Comparison of ENCODE assay signal across 10 cellular contexts in the genomic region with DNA sequence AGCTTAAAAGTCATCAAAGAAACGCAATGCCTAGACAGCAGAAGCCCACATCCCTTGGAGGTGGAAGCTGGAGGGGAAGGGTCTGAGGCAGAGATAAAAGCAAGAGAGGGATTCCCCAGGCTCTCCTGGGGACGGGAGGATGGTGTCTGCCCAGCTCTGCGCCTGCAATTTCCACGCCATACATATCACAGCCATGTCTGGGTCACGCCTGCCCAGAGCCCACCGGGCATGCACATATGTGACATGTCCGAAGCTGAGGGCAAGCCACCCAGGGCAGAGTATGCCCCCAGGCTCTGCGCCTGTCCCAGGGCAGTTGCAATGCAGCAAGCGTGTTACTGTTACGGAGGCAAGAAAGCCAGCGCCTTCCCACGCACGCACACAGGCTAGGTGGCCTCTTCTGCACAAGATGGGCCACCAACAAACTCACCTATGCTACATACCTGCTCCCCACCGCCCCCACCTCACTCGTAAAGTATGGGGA. TPM values are rescaled to one million over a fixed set of nuclear protein-coding genes. Genes with fewer than 3 reads are reported as not detected.
DNase-seq lines count a peak whose midpoint lies in the region; ATAC-seq, FAIRE-seq and TF ChIP-seq lines count a peak whose summit lies in the region.
"Had no signal": no experiment of that assay in that cellular context is flagged by ENCODE, and none has a peak within 500 bp of the region (broad histone marks: within the 10 kb centered on the region; RNA-seq: fewer than 3 reads in every experiment).

No MANE protein-coding gene starts in this region.

- H3K4me3 Mint-ChIP-seq in WTC11 (peak overlapping the region; percentile 86), HFFc6 (no peak overlapping the region), immature natural killer cell (no peak overlapping the region)

- TF ChIP-seq EP300 in A549 (IDR thresholded peaks at IDR 0.05) = no peak

- CTCF ChIA-PET in A549 (lab: Yijun Ruan, JAX) (no interaction called here), WTC11 (lab: Charles Lee) (interaction anchor here (0.5 to 0.9 kb wide), 3 partner anchors 73 to 1181 kb away, joined by 3 to 5 read pairs (median 4); no protein-coding TSS in a partner anchor)

- peak overlapping the region; percentile 75 for H3K4me2 ChIP-seq in A549

- TF ChIP-seq CTCF in A549 (IDR thresholded peaks at IDR 0.05) = no peak
- no peak for TF ChIP-seq CTCF in WTC11 (IDR thresholded peaks at IDR 0.05)
- TF ChIP-seq CTCF in HFFc6 (IDR thresholded peaks at IDR 0.05) = no peak

- peaks cover 16% of the 10 kb centered on the region for H3K36me3 Mint-ChIP-seq in WTC11
- H3K36me3 Mint-ChIP-seq in HFFc6 (ENCODE audit: low read depth) = no peaks in the 10 kb centered on the region; the same call in 1 of the 2 replicates
- no peaks in the 10 kb centered on the region for H3K36me3 Mint-ChIP-seq in immature natural killer cell

- DNase-seq in A549 (ENCODE audit: low read depth in 1 of 2, low spot score in 1 of 2) (peak in 1 of 2 experiments; percentile 0), WTC11 (ENCODE audit: low spot score) (peak; percentile 12), posterior vena cava (ENCODE audit: low spot score) (peak; percentile 58), HFFc6 (no peak), frontal cortex (ENCODE audit: low spot score in 2 of 2) (no peak), immature natural killer cell (no peak)
- DNase-seq: adrenal gland, BE2C had no signal

- H3K4me3 ChIP-seq in A549 = no peak overlapping the region
- peak overlapping the region; percentile 85 for H3K4me3 ChIP-seq in iPS-15b (ENCODE audit: low read depth, low read length)

- POLR2A ChIA-PET in A549 (lab: Yijun Ruan, JAX) = no interaction called here
- POLR2A ChIA-PET in WTC11 (lab: Charles Lee) = no interaction called here

- 4% methylated on average over 11 of the region's 15 CpGs for WGBS in A549 (ENCODE audit: missing lambda C conversion rate)

- H3K27ac Mint-ChIP-seq in WTC11 (no peak overlapping the region), HFFc6 (no peak overlapping the region), immature natural killer cell (no peak overlapping the region)

- no peaks in the 10 kb centered on the region for H3K36me3 ChIP-seq in iPS-15b (ENCODE audit: control insufficient read depth, insufficient read depth, low read length)
- H3K36me3 ChIP-seq: adrenal gland, BE2C had no signal

- no peak for FAIRE-seq in A549 (lab: Jason Lieb, UNC)
- no peak for FAIRE-seq in frontal cortex (lab: Jason Lieb, UNC)

- H3K9ac ChIP-seq in iPS-15b (ENCODE audit: low read depth, low read length) = peak overlapping the region; percentile 72

- H3K27ac ChIP-seq in A549 = no peak overlapping the region
- H3K27ac ChIP-seq: adrenal gland had no signal

- H3K9me3 Mint-ChIP-seq in WTC11 (no peaks in the 10 kb centered on the region), HFFc6 (no peaks in the 10 kb centered on the region), immature natural killer cell (peaks cover 0 to 2% (median 0%) of the 10 kb centered on the region in 6 donors)

- no peaks in the 10 kb centered on the region for H3K27me3 Mint-ChIP-seq in WTC11 (ENCODE audit: low read depth)
- H3K27me3 Mint-ChIP-seq in HFFc6 (ENCODE audit: insufficient read depth) = peaks cover 4% of the 10 kb centered on the region
- peaks cover 2 to 18% (median 8%) of the 10 kb centered on the region in 3 donors for H3K27me3 Mint-ChIP-seq in immature natural killer cell (ENCODE audit: low read depth in 3 of 3)

- TF ChIP-seq RAD21 in A549 (conservative IDR thresholded peaks at IDR 0.05 in 1 of 2, IDR thresholded peaks at IDR 0.05 in 1 of 2) = no peak

- H3K27me3 ChIP-seq in iPS-15b (ENCODE audit: control insufficient read depth, insufficient read depth, low read length) = no peaks in the 10 kb centered on the region
- H3K27me3 ChIP-seq: BE2C had no signal

- intact Hi-C loops in posterior vena cava (cut with DNase I) = no loop called here

- H3K4me1 ChIP-seq in A549 = no peaks in the 10 kb centered on the region
- peaks cover 12% of the 10 kb centered on the region for H3K4me1 ChIP-seq in iPS-15b (ENCODE audit: control insufficient read depth, insufficient read depth, low read length)
- H3K4me1 ChIP-seq: adrenal gland, BE2C had no signal

- no peak for TF ChIP-seq POLR2A in A549 (IDR thresholded peaks at IDR 0.05; ENCODE audit: low read length)

- ATAC-seq in A549 (peak; percentile 37 to 65; a peak in 3 of 6 replicates), WTC11 (no peak), HG03045 (IDR thresholded peaks at IDR 0.05; ENCODE audit: unreplicated experiment) (no peak)

- H3K9me3 ChIP-seq in A549 (no peaks in the 10 kb centered on the region), iPS-15b (ENCODE audit: control insufficient read depth, insufficient read depth, low read length) (no peaks in the 10 kb centered on the region)
- H3K9me3 ChIP-seq: adrenal gland, BE2C had no signal

- H3K4me1 Mint-ChIP-seq in WTC11 = peaks cover 32% of the 10 kb centered on the region
- H3K4me1 Mint-ChIP-seq in HFFc6 (ENCODE audit: low read depth) = no peaks in the 10 kb centered on the region
- H3K4me1 Mint-ChIP-seq in immature natural killer cell = no peaks in the 10 kb centered on the region

TF ChIP-seq in A549, 52 proteins besides CTCF, POLR2A, EP300 and RAD21 (continues in another document):
- TF ChIP-seq, protein P1, sequence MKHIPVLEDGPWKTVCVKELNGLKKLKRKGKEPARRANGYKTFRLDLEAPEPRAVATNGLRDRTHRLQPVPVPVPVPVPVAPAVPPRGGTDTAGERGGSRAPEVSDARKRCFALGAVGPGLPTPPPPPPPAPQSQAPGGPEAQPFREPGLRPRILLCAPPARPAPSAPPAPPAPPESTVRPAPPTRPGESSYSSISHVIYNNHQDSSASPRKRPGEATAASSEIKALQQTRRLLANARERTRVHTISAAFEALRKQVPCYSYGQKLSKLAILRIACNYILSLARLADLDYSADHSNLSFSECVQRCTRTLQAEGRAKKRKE (CRISPR knock-in tag; IDR thresholded peaks at IDR 0.05; ENCODE audit: low read depth) = no peak
- no peak for TF ChIP-seq HEYL (CRISPR knock-in tag; IDR thresholded peaks at IDR 0.05)
- TF ChIP-seq ZNF302 (CRISPR knock-in tag; IDR thresholded peaks at IDR 0.05) = no peak
- no peak for TF ChIP-seq ZC3H11A (IDR thresholded peaks at IDR 0.05)
- no peak for TF ChIP-seq ELK1 (IDR thresholded peaks at IDR 0.05; ENCODE audit: low read depth, low read length)
- no peak for TF ChIP-seq ZSCAN20 (CRISPR knock-in tag; IDR thresholded peaks at IDR 0.05)
- TF ChIP-seq CBX2 (IDR thresholded peaks at IDR 0.05; ENCODE audit: borderline replicate concordance, low read depth) = no peak
- no peak for TF ChIP-seq HOXB13 (CRISPR knock-in tag; IDR thresholded peaks at IDR 0.05; ENCODE audit: low read depth)
- no peak for TF ChIP-seq JUN (IDR thresholded peaks at IDR 0.05)
- no peak for TF ChIP-seq BHLHE40 (IDR thresholded peaks at IDR 0.05; ENCODE audit: low read depth, low read length)

TF ChIP-seq in WTC11, 78 proteins besides CTCF, POLR2A, EP300 and RAD21 (continues in another document):
- TF ChIP-seq OVOL2 (CRISPR knock-in tag; IDR thresholded peaks at IDR 0.05; ENCODE audit: borderline replicate concordance) = no peak
- TF ChIP-seq NFE2L1 (CRISPR knock-in tag; IDR thresholded peaks at IDR 0.05) = no peak
- TF ChIP-seq SP1 (CRISPR knock-in tag; conservative IDR thresholded peaks at IDR 0.05) = no peak
- TF ChIP-seq ZMAT4 (CRISPR knock-in tag; IDR thresholded peaks at IDR 0.05) = no peak
- TF ChIP-seq ZNF671 (CRISPR knock-in tag; IDR thresholded peaks at IDR 0.05) = no peak
- TF ChIP-seq RORB (CRISPR knock-in tag; IDR thresholded peaks at IDR 0.05) = no peak
- TF ChIP-seq ATF6 (CRISPR knock-in tag; IDR thresholded peaks at IDR 0.05) = no peak
- TF ChIP-seq EMX1 (CRISPR knock-in tag; IDR thresholded peaks at IDR 0.05) = no peak

RNA-seq across cellular contexts. Expression of gene FGF13, which starts 1.2 kb away (rescaled TPM):
- 0.13 and 0.17 TPM in 2 replicates for polyA plus RNA-seq in A549 (2011; rRNA removed)
- 0.01 and 0.11 TPM in 2 replicates for polyA plus RNA-seq in A549 (2012; cell fraction: cytosol; rRNA removed)
- polyA plus RNA-seq in A549 (2012; cell fraction: nucleus; rRNA removed) = not detected in 2 replicates
- not detected in 3 replicates for polyA plus RNA-seq in A549 (2017; fragmentation: RNase III; extraction: RNeasy Plus Mini Kit Qiagen cat#74134 plus additional on column Dnase treatment)
- not detected in 2 replicates for polyA minus RNA-seq in A549 (2011; rRNA and poly(A)+ RNA removed)
- 32.1 to 32.7 TPM (median 32.2 TPM) in 3 replicates for total RNA-seq in WTC11 (2021)
- 10 to 100 TPM; 10.6 to 13.6 TPM for total RNA-seq in posterior vena cava
- not detected for total RNA-seq in HFFc6 (2021; fragmentation: NEBNext Ultra II Directional; extraction: Animal tissue kit (Norgen Biotek cat#: 25700))
- total RNA-seq in frontal cortex = 128 TPM
- not detected for polyA plus RNA-seq in immature natural killer cell

Comparison
In these comparisons a context has a peak if more than half of its experiments do, and no peak if none do; other contexts are left out.
1. ATAC-seq: peak in A549 (2 of 2); none in WTC11 (single experiment) and HG03045 (single experiment).
2. DNase-seq: peak in WTC11 (single experiment) and posterior vena cava (single experiment); none in HFFc6 (single experiment), frontal cortex (0 of 2) and immature natural killer cell (0 of 3).
3. RNA of gene FGF13, which starts 1.2 kb away (total RNA-seq): 128 TPM in frontal cortex (single experiment), 32.1 to 32.7 TPM in WTC11 and 10.6 to 13.6 TPM in posterior vena cava; not detected in HFFc6; every median in the first group is over 10 times any median in the second.